Comparison of ENCODE assay signal across 23 cellular contexts in genomic region chr1:41378999-41379740, GRCh38. TPM values are rescaled to one million over a fixed set of nuclear protein-coding genes. Genes with fewer than 3 reads are reported as not detected.
A peak's percentile ranks its signal among the peaks of the same experiment; 100 is the strongest.
DNase-seq lines count a peak whose midpoint lies in the region; ATAC-seq, FAIRE-seq and TF ChIP-seq lines count a peak whose summit lies in the region.
"Had no signal": no experiment of that assay in that cellular context is flagged by ENCODE, and none has a peak within 500 bp of the region (broad histone marks: within the 10 kb centered on the region; RNA-seq: fewer than 3 reads in every experiment).

No MANE protein-coding gene starts in this region.

- in situ Hi-C loops in transverse colon (cut with MboI; ENCODE audit: low pct_ligation_motif_present in 1 of 4, low pct_unique_long_range_greater_than_20kb in 1 of 4, low sequenced_read_pairs in 3 of 4), result no loop called here

- intact Hi-C loops in psoas muscle (cut with DNase I) (no loop called here), transverse colon (cut with DNase I; ENCODE audit: low total_unique reads) (no loop called here)

- no peaks in the 10 kb centered on the region for H3K36me3 ChIP-seq in HEK293 (ENCODE audit: control insufficient read depth in 2 of 2, insufficient read depth in 1 of 2, low read length in 2 of 2)
- H3K36me3 ChIP-seq in SJCRH30, result peaks cover 11% of the 10 kb centered on the region
- H3K36me3 ChIP-seq in psoas muscle (ENCODE audit: insufficient read depth in 1 of 2, low read depth in 1 of 2), result no peaks in the 10 kb centered on the region
- no peaks in the 10 kb centered on the region for H3K36me3 ChIP-seq in small intestine (ENCODE audit: control insufficient read depth in 2 of 2, insufficient read depth in 2 of 2, low read length in 2 of 2)
- no peaks in the 10 kb centered on the region for H3K36me3 ChIP-seq in transverse colon
- H3K36me3 ChIP-seq: BE2C, colonic mucosa, lower lobe of right lung, pancreas had no signal

- TF ChIP-seq EP300 in transverse colon (IDR thresholded peaks at IDR 0.05; ENCODE audit: low read depth), result no peak

- TF ChIP-seq POLR2A in transverse colon (IDR thresholded peaks at IDR 0.05), result no peak

- POLR2A ChIA-PET in HEK293 (lab: Yijun Ruan, JAX), result no interaction called here

- peak in 1 of 4 donors; percentile 15 for ATAC-seq in psoas muscle
- ATAC-seq: lower lobe of right lung, pancreas, T-cell had no signal

- CTCF ChIA-PET in HEK293 (lab: Yijun Ruan, JAX), result interaction anchor here (0.7 to 1.0 kb wide), 3 partner anchors 9 to 39 kb away, joined by 3 to 4 read pairs (median 3); no protein-coding TSS in a partner anchor

- no peak overlapping the region for H3K27ac ChIP-seq in HEK293 (ENCODE audit: extremely low read depth, low read depth, low read length)
- H3K27ac ChIP-seq in SJCRH30, result peak overlapping the region; percentile 15; the same call in 1 of the 2 replicates
- H3K27ac ChIP-seq in psoas muscle, result peak overlapping the region; percentile 49
- no peak overlapping the region for H3K27ac ChIP-seq in small intestine (ENCODE audit: low read depth in 1 of 2, low read length in 1 of 2)
- no peak overlapping the region for H3K27ac ChIP-seq in transverse colon
- H3K27ac ChIP-seq: colonic mucosa, hepatocyte, lower lobe of right lung, pancreas had no signal

- H3K9me3 ChIP-seq in HEK293 (ENCODE audit: control insufficient read depth, insufficient read depth, low read depth, low read length) (no peaks in the 10 kb centered on the region), SJCRH30 (replicated peaks) (no peaks in the 10 kb centered on the region), psoas muscle (no peaks in the 10 kb centered on the region), small intestine (ENCODE audit: control insufficient read depth, low read depth) (no peaks in the 10 kb centered on the region), transverse colon (no peaks in the 10 kb centered on the region)
- H3K9me3 ChIP-seq: BE2C, colonic mucosa, lower lobe of right lung, pancreas had no signal

- DNase-seq in NCI-H1105 treated with DMSO at 0.1 percent for 48 hours (lab: John Stamatoyannopoulos, UW) (peak; percentile 56), SJCRH30 (peak in 1 of 2 experiments; percentile 48), psoas muscle (no peak), small intestine (no peak), transverse colon (no peak), GM19240 (ENCODE audit: insufficient read length, low spot score) (no peak), NCI-H187 (lab: John Stamatoyannopoulos, UW) (no peak)
- DNase-seq: activated CD4-positive, alpha-beta T cell treated with anti-CD3 and anti-CD28 coated beads, Interleukin-2, amount 10 ng/mL, durations not matched to agents 7 days and 5 days; activated naive CD4-positive, alpha-beta T cell treated with anti-CD3 and anti-CD28 coated beads for 36 hours; activated T-cell treated with anti-CD3 and anti-CD28 coated beads for 4 hours; BE2C; colonic mucosa; DMS53; GOT3; lower lobe of right lung; pancreas; Right ventricle myocardium superior; stimulated activated CD4-positive, alpha-beta T cell treated with anti-CD3 and anti-CD28 coated beads, Interleukin-4, amount 100 ng/mL, for 24 hours; T-cell had no signal

- WGBS in psoas muscle, 3 donors, result 90 to 94% (median 92%) methylated on average over 4 of the region's 4 CpGs
- WGBS in small intestine, 3 donors, result 86 to 90% (median 87%) methylated on average over 4 of the region's 4 CpGs
- WGBS in transverse colon (ENCODE audit: low coverage in 1 of 2), 2 donors, result 80 to 100% methylated on average over 1 to 4 of the region's 4 CpGs

- no peak overlapping the region for H3K4me3 ChIP-seq in HEK293 (ENCODE audit: low read depth, low read length)
- H3K4me3 ChIP-seq in SJCRH30, result no peak overlapping the region
- H3K4me3 ChIP-seq in psoas muscle, result no peak overlapping the region
- H3K4me3 ChIP-seq in small intestine (ENCODE audit: low read depth in 1 of 2, low read length in 2 of 2), result no peak overlapping the region
- no peak overlapping the region for H3K4me3 ChIP-seq in transverse colon
- H3K4me3 ChIP-seq: colonic mucosa, hepatocyte, lower lobe of right lung, pancreas, skin epidermis had no signal

- no peaks in the 10 kb centered on the region for H3K27me3 ChIP-seq in SJCRH30
- peaks cover 0 to 2% (median 0%) of the 10 kb centered on the region in 3 donors for H3K27me3 ChIP-seq in psoas muscle (ENCODE audit: insufficient read depth in 3 of 3, low read length in 2 of 3)
- H3K27me3 ChIP-seq in small intestine (ENCODE audit: control insufficient read depth in 2 of 2, insufficient read depth in 2 of 2, low read length in 2 of 2), result no peaks in the 10 kb centered on the region
- peaks cover 37% of the 10 kb centered on the region for H3K27me3 ChIP-seq in transverse colon
- H3K27me3 ChIP-seq: BE2C, pancreas had no signal

- TF ChIP-seq CTCF in HEK293 (tag by site-specific recombination; IDR thresholded peaks at IDR 0.05), result no peak
- TF ChIP-seq CTCF in psoas muscle (IDR thresholded peaks at IDR 0.05), result no peak
- TF ChIP-seq CTCF in transverse colon (IDR thresholded peaks at IDR 0.05), result no peak

- H3K4me1 ChIP-seq in HEK293 (ENCODE audit: control insufficient read depth, insufficient read depth, low read length) (peaks cover 8% of the 10 kb centered on the region), SJCRH30 (peaks cover 31% of the 10 kb centered on the region), psoas muscle (peaks cover 19% of the 10 kb centered on the region), small intestine (ENCODE audit: control insufficient read depth in 2 of 2, insufficient read depth in 1 of 2, low read depth in 1 of 2, low read length in 1 of 2) (no peaks in the 10 kb centered on the region), transverse colon (peaks cover 0 to 30% (median 21%) of the 10 kb centered on the region in 4 donors)
- H3K4me1 ChIP-seq: BE2C, colonic mucosa had no signal

- FAIRE-seq in small intestine (lab: Jason Lieb, UNC), result no peak
- FAIRE-seq: islet of Langerhans, pancreas had no signal

TF ChIP-seq in HEK293, 187 proteins besides CTCF, POLR2A, EP300 and RAD21 (continues in another document):
- TF ChIP-seq WT1 (tag by site-specific recombination; IDR thresholded peaks at IDR 0.05) (no peak), ZBTB1 (tag by site-specific recombination; IDR thresholded peaks at IDR 0.05) (no peak), ZNF184 (tag by site-specific recombination; IDR thresholded peaks at IDR 0.05) (no peak), ZNF138 (tag by site-specific recombination; IDR thresholded peaks at IDR 0.05; ENCODE audit: borderline replicate concordance) (no peak), ZNF785 (tag by site-specific recombination; IDR thresholded peaks at IDR 0.05) (no peak), ZNF768 (tag by site-specific recombination; IDR thresholded peaks at IDR 0.05) (peak; percentile 94), ZNF585B (tag by site-specific recombination; IDR thresholded peaks at IDR 0.05) (no peak)
- TF ChIP-seq, protein P1, sequence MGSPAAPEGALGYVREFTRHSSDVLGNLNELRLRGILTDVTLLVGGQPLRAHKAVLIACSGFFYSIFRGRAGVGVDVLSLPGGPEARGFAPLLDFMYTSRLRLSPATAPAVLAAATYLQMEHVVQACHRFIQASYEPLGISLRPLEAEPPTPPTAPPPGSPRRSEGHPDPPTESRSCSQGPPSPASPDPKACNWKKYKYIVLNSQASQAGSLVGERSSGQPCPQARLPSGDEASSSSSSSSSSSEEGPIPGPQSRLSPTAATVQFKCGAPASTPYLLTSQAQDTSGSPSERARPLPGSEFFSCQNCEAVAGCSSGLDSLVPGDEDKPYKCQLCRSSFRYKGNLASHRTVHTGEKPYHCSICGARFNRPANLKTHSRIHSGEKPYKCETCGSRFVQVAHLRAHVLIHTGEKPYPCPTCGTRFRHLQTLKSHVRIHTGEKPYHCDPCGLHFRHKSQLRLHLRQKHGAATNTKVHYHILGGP (tag by site-specific recombination; IDR thresholded peaks at IDR 0.05), result no peak
- TF ChIP-seq, protein P2, sequence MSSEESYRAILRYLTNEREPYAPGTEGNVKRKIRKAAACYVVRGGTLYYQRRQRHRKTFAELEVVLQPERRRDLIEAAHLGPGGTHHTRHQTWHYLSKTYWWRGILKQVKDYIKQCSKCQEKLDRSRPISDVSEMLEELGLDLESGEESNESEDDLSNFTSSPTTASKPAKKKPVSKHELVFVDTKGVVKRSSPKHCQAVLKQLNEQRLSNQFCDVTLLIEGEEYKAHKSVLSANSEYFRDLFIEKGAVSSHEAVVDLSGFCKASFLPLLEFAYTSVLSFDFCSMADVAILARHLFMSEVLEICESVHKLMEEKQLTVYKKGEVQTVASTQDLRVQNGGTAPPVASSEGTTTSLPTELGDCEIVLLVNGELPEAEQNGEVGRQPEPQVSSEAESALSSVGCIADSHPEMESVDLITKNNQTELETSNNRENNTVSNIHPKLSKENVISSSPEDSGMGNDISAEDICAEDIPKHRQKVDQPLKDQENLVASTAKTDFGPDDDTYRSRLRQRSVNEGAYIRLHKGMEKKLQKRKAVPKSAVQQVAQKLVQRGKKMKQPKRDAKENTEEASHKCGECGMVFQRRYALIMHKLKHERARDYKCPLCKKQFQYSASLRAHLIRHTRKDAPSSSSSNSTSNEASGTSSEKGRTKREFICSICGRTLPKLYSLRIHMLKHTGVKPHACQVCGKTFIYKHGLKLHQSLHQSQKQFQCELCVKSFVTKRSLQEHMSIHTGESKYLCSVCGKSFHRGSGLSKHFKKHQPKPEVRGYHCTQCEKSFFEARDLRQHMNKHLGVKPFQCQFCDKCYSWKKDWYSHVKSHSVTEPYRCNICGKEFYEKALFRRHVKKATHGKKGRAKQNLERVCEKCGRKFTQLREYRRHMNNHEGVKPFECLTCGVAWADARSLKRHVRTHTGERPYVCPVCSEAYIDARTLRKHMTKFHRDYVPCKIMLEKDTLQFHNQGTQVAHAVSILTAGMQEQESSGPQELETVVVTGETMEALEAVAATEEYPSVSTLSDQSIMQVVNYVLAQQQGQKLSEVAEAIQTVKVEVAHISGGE (tag by site-specific recombination; conservative IDR thresholded peaks at IDR 0.05; ENCODE audit: low read depth), result no peak
- TF ChIP-seq, protein P3, sequence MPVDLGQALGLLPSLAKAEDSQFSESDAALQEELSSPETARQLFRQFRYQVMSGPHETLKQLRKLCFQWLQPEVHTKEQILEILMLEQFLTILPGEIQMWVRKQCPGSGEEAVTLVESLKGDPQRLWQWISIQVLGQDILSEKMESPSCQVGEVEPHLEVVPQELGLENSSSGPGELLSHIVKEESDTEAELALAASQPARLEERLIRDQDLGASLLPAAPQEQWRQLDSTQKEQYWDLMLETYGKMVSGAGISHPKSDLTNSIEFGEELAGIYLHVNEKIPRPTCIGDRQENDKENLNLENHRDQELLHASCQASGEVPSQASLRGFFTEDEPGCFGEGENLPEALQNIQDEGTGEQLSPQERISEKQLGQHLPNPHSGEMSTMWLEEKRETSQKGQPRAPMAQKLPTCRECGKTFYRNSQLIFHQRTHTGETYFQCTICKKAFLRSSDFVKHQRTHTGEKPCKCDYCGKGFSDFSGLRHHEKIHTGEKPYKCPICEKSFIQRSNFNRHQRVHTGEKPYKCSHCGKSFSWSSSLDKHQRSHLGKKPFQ (tag by site-specific recombination; IDR thresholded peaks at IDR 0.05), result no peak

RNA-seq across cellular contexts. Expression of gene FOXO6, which starts 17.9 kb away (rescaled TPM):
- total RNA-seq in SJCRH30 (2014; rRNA removed; shearing (Covaris generic)), result 11.9 and 12.9 TPM in 2 replicates
- total RNA-seq in psoas muscle (1 to 10 TPM in 3 of 4 donors, under 1 TPM in 1; 0.84 to 8.6 (median 3.3) TPM), transverse colon (1 to 10 TPM in 1 of 4 donors, under 1 TPM in 1, not detected in 2; 0.14 to 4.1 TPM)
- polyA plus RNA-seq in psoas muscle (under 1 TPM; 0.42 to 0.88 (median 0.44) TPM), small intestine (under 1 TPM in 1 of 3 donors, not detected in 2; 0.34 TPM)
- total RNA-seq: activated CD4-positive, alpha-beta T cell treated with anti-CD3 and anti-CD28 coated beads, Interleukin-2, amount 10 ng/mL, durations not matched to agents 7 days and 5 days had no signal

Comparison
In these comparisons a context has a peak if more than half of its experiments do, and no peak if none do; other contexts are left out.
1. H3K27ac ChIP-seq: peak in SJCRH30 (single experiment) and psoas muscle (single experiment); none in HEK293 (single experiment), small intestine (0 of 2) and transverse colon (0 of 4).